1 cellular context compared by ENCODE assay signal in genomic region chr2:241173557-241173956, GRCh38.
TF ChIP-seq lines count a peak whose summit lies in the region.

No MANE protein-coding gene starts in this region.

TF ChIP-seq in HEK293, 187 proteins besides CTCF, POLR2A, EP300 and RAD21 (continued from another document):
- peak; percentile 62; the same call in 1 of the 2 replicates for TF ChIP-seq TCF7L2 (IDR thresholded peaks at IDR 0.05; ENCODE audit: borderline replicate concordance, low read depth, low read length)
- TF ChIP-seq ZNF391 (tag by site-specific recombination; IDR thresholded peaks at IDR 0.05; ENCODE audit: borderline replicate concordance, low read depth): no peak
- no peak for TF ChIP-seq ZNF366 (tag by site-specific recombination; conservative IDR thresholded peaks at IDR 0.05)
- TF ChIP-seq MEIS1 (CRISPR knock-in tag; IDR thresholded peaks at IDR 0.05; ENCODE audit: borderline replicate concordance): no peak
- TF ChIP-seq SCRT1 (tag by site-specific recombination; IDR thresholded peaks at IDR 0.05; ENCODE audit: borderline replicate concordance): no peak; the same call in 1 of the 2 replicates
- TF ChIP-seq ZNF10 (tag by site-specific recombination; IDR thresholded peaks at IDR 0.05): no peak
- no peak for TF ChIP-seq ZNF677 (tag by site-specific recombination; IDR thresholded peaks at IDR 0.05)
